ENCODE assay signal across 1 cellular context in the genomic region with DNA sequence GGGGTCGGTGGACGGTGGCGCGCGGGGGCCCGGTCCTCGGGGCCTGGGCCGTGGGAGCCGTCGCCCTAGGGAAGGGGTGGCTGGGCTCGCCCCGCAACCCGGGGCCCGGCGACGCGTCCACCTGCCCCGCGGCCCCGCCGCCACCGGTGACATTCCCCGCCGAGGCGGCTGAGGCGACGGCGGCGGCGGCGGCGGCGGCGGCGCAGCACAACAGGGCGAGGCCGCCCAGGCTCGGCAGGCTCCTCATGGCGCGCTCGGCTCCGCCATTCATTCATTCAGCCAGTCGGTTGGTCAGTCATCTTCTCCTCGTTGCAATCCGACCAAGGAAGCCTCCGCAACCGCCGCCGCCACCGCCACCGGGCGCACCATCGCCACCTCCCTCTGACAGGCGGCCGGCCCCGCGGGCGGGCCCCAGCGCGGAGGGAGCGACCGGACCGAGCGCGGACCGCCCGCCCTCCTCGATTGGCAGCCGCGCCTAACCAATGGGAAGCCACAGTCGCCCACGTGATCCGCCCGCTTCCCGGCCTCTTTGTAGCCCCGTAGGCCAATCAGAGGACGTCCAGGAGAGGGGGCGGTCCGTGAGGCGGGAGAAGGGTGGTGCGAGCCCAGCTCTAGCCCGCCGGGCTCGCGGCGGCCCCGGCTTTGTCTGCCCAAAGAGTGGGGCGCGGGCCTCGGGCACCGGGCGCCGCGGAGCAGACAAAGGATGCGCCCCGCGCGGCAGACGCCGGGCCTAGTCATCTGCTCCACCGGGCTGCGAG.
A peak's percentile ranks its signal among the peaks of the same experiment; 100 is the strongest.
TF ChIP-seq lines count a peak whose summit lies in the region.

A gene (minus strand): TSS at position 383 of the 758 bp plus-strand sequence. CDS start 112 bp downstream, at position 271.

TF ChIP-seq in GM12878, 131 proteins besides CTCF, POLR2A, EP300 and RAD21 (continued from another document):
- TF ChIP-seq, protein P1, sequence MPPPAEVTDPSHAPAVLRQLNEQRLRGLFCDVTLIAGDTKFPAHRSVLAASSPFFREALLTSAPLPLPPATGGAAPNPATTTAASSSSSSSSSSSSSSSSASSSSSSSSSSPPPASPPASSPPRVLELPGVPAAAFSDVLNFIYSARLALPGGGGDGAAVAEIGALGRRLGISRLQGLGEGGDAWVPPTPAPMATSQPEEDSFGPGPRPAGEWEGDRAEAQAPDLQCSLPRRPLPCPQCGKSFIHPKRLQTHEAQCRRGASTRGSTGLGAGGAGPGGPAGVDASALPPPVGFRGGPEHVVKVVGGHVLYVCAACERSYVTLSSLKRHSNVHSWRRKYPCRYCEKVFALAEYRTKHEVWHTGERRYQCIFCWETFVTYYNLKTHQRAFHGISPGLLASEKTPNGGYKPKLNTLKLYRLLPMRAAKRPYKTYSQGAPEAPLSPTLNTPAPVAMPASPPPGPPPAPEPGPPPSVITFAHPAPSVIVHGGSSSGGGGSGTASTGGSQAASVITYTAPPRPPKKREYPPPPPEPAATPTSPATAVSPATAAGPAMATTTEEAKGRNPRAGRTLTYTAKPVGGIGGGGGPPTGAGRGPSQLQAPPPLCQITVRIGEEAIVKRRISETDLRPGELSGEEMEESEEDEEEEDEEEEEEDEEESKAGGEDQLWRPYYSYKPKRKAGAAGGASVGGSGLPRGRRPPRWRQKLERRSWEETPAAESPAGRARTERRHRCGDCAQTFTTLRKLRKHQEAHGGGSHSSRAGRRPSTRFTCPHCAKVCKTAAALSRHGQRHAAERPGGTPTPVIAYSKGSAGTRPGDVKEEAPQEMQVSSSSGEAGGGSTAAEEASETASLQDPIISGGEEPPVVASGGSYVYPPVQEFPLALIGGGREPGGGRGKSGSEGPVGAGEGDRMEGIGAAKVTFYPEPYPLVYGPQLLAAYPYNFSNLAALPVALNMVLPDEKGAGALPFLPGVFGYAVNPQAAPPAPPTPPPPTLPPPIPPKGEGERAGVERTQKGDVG (CRISPR knock-in tag; IDR thresholded peaks at IDR 0.05): no peak
- TF ChIP-seq IRF4 (IDR thresholded peaks at IDR 0.05; ENCODE audit: low read depth, low read length) (no peak), CREM (IDR thresholded peaks at IDR 0.05; ENCODE audit: low read depth) (peak; percentile 49; the same call in 1 of the 2 replicates)
- TF ChIP-seq, protein P2, sequence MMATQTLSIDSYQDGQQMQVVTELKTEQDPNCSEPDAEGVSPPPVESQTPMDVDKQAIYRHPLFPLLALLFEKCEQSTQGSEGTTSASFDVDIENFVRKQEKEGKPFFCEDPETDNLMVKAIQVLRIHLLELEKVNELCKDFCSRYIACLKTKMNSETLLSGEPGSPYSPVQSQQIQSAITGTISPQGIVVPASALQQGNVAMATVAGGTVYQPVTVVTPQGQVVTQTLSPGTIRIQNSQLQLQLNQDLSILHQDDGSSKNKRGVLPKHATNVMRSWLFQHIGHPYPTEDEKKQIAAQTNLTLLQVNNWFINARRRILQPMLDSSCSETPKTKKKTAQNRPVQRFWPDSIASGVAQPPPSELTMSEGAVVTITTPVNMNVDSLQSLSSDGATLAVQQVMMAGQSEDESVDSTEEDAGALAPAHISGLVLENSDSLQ (IDR thresholded peaks at IDR 0.05): peak; percentile 98
- TF ChIP-seq, protein P3, sequence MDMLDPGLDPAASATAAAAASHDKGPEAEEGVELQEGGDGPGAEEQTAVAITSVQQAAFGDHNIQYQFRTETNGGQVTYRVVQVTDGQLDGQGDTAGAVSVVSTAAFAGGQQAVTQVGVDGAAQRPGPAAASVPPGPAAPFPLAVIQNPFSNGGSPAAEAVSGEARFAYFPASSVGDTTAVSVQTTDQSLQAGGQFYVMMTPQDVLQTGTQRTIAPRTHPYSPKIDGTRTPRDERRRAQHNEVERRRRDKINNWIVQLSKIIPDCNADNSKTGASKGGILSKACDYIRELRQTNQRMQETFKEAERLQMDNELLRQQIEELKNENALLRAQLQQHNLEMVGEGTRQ (IDR thresholded peaks at IDR 0.05; ENCODE audit: borderline replicate concordance, low read depth, low read length): peak; percentile 94
TF ChIP-seq in GM12878: peak in this region for 28.
